In the genomic region with DNA sequence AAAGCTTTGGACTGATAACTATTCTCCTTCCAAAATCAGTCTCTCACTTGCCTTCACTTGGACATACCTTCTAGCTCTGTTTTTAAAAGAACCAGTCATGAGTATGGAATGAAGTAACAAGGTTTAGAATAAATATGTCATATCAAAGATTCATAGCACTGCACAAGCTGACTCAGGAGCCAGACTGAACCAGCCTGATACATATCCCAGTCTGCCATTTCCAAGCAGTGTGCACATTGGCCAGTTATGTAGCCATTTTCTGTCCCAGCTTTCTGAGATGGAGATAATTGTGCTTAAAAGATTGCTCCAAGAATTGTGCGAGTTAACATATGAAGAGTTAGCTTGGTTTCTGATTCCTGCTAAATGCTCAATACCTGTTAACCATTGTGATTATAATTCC, we compare ENCODE assay signal across 22 cellular contexts.
DNase-seq lines count a peak whose midpoint lies in the region; ATAC-seq and TF ChIP-seq lines count a peak whose summit lies in the region.
"Had no signal": no experiment of that assay in that cellular context is flagged by ENCODE, and none has a peak within 500 bp of the region (broad histone marks: within the 10 kb centered on the region; RNA-seq: fewer than 3 reads in every experiment).

No MANE protein-coding gene starts in this region.

- H2AK5ac ChIP-seq in neuronal stem cell (ENCODE audit: low read depth, low read length): no peak overlapping the region

- no peak overlapping the region for H3K27ac ChIP-seq in mammary epithelial cell (ENCODE audit: insufficient read depth, low read depth, low read length)
- H3K27ac ChIP-seq in neuronal stem cell (replicated peaks; ENCODE audit: low read length): no peak overlapping the region
- H3K27ac ChIP-seq: body of pancreas, lower lobe of right lung, SJSA1, skin epidermis had no signal

- no peak overlapping the region for H2BK12ac ChIP-seq in neuronal stem cell (ENCODE audit: low read length)

- ATAC-seq in HG03520 (IDR thresholded peaks at IDR 0.05; ENCODE audit: unreplicated experiment) (no peak), HG02588 (IDR thresholded peaks at IDR 0.05; ENCODE audit: unreplicated experiment) (no peak)
- ATAC-seq: body of pancreas, lower lobe of right lung had no signal

- no peaks in the 10 kb centered on the region for H3K36me3 ChIP-seq in mammary epithelial cell (ENCODE audit: insufficient read depth, low read length)
- H3K36me3 ChIP-seq in neuronal stem cell (replicated peaks in 1 of 2; ENCODE audit: control insufficient read depth in 2 of 2, insufficient read depth in 2 of 2, low read length in 2 of 2): no peaks in the 10 kb centered on the region
- H3K36me3 ChIP-seq: lower lobe of right lung, SJSA1 had no signal

- no peak overlapping the region for H3K23ac ChIP-seq in neuronal stem cell (ENCODE audit: low read depth, low read length, poor library complexity)

- H2BK5ac ChIP-seq in neuronal stem cell (ENCODE audit: low read length): no peak overlapping the region

- WGBS in mammary epithelial cell (ENCODE audit: low coverage, missing lambda C conversion rate): 100% methylated on average over 1 of the region's 1 CpG
- no CpG with 5 or more reads among the region's 1 CpG for WGBS in neuronal stem cell (ENCODE audit: extremely low coverage in 2 of 2, insufficient read length in 2 of 2, insufficient replicate concordance in 1 of 2), 2 donors

- H3K4me3 ChIP-seq in mammary epithelial cell (replicated peaks in 1 of 3; ENCODE audit: insufficient read depth in 1 of 3, low read depth in 2 of 3, low read length in 3 of 3) (no peak overlapping the region), neuronal stem cell (ENCODE audit: low read length in 2 of 2) (no peak overlapping the region)
- H3K4me3 ChIP-seq: body of pancreas, lower lobe of right lung, SJSA1, skin epidermis had no signal

- CTCF ChIA-PET in mammary epithelial cell (lab: Charles Lee; ENCODE audit: low non-redundant PET): interaction anchor here (0.6 kb wide), 3 partner anchors 165 to 1145 kb away, joined by 3 to 5 read pairs (median 3); no protein-coding TSS in a partner anchor

- no TSS peak for BruUV-seq in mammary epithelial cell (replicated peaks; lab: Mats Ljungman, UMichigan)

- no peak overlapping the region for H3K18ac ChIP-seq in neuronal stem cell (ENCODE audit: low read length)

- H3K9ac ChIP-seq in mammary epithelial cell (ENCODE audit: insufficient read depth, low read length) (no peak overlapping the region), neuronal stem cell (ENCODE audit: low read depth, low read length, poor library complexity) (no peak overlapping the region)

- H4K91ac ChIP-seq in neuronal stem cell (ENCODE audit: low read depth, low read length, poor library complexity): no peak overlapping the region

- H2BK15ac ChIP-seq in neuronal stem cell (ENCODE audit: low read length): no peak overlapping the region

- H4K20me1 ChIP-seq in mammary epithelial cell (ENCODE audit: insufficient read depth, low read length): no peaks in the 10 kb centered on the region

- H3K79me1 ChIP-seq in neuronal stem cell (ENCODE audit: low read depth, low read length): no peaks in the 10 kb centered on the region

- H4K8ac ChIP-seq in neuronal stem cell (ENCODE audit: low read depth, low read length): no peak overlapping the region

- DNase-seq in EH (ENCODE audit: low read depth) (peak; percentile 12), M059J (ENCODE audit: low read depth) (peak; percentile 69), mammary epithelial cell (peak; percentile 63), kidney glomerular epithelial cell (lab: John Stamatoyannopoulos, UW) (peak; percentile 17), neuronal stem cell (ENCODE audit: low spot score) (no peak), NCI-H82 (lab: John Stamatoyannopoulos, UW) (no peak)
- DNase-seq: ACHN; activated CD4-positive, alpha-beta T cell treated with anti-CD3 and anti-CD28 coated beads for 48 hours; activated naive CD8-positive, alpha-beta T cell treated with anti-CD3 and anti-CD28 coated beads for 36 hours; body of pancreas; Karpas-422; lower lobe of right lung; NCI-H1105; NCI-H2029; NCI-H345; NCI-H774; stimulated activated CD4-positive, alpha-beta T cell treated with anti-CD3 and anti-CD28 coated beads, Interleukin-1b, Interleukin-23, amount 100 ng/mL, for 48 hours; T-helper 2 cell had no signal

- H3K79me2 ChIP-seq in mammary epithelial cell (ENCODE audit: insufficient read depth, low read length): no peaks in the 10 kb centered on the region

- intact Hi-C loops in mammary epithelial cell (cut with micrococcal nuclease): no loop called here

- H3K9me3 ChIP-seq in mammary epithelial cell (replicated peaks; ENCODE audit: insufficient read depth, low read length) (no peaks in the 10 kb centered on the region), neuronal stem cell (replicated peaks in 1 of 2; ENCODE audit: control insufficient read depth in 2 of 2, insufficient read depth in 1 of 2, low read depth in 1 of 2, low read length in 2 of 2) (no peaks in the 10 kb centered on the region)
- H3K9me3 ChIP-seq: body of pancreas, lower lobe of right lung, SJSA1 had no signal

- H2BK120ac ChIP-seq in neuronal stem cell (ENCODE audit: low read depth, low read length): no peak overlapping the region

- in situ Hi-C loops in mammary epithelial cell (cut with MboI; ENCODE audit: low sequenced_read_pairs in 2 of 2): no loop called here

- dilution Hi-C loops in mammary epithelial cell (cut with HindIII; ENCODE audit: low sequenced_read_pairs): no loop called here

- H3K27me3 ChIP-seq in mammary epithelial cell (ENCODE audit: insufficient read depth, low read length) (peaks cover 2% of the 10 kb centered on the region), neuronal stem cell (ENCODE audit: control insufficient read depth in 3 of 3, insufficient read depth in 3 of 3, low read depth in 1 of 3, low read length in 3 of 3) (no peaks in the 10 kb centered on the region)
- H3K27me3 ChIP-seq: body of pancreas, SJSA1 had no signal

- H3K4ac ChIP-seq in neuronal stem cell (ENCODE audit: low read length): no peak overlapping the region

- H3K4me1 ChIP-seq in mammary epithelial cell (ENCODE audit: insufficient read depth, low read length): no peaks in the 10 kb centered on the region
- peaks cover 0 to 7% of the 10 kb centered on the region in 2 donors for H3K4me1 ChIP-seq in neuronal stem cell (ENCODE audit: control insufficient read depth in 2 of 2, insufficient read depth in 1 of 2, low read depth in 1 of 2, low read length in 2 of 2)
- H3K4me1 ChIP-seq: body of pancreas, lower lobe of right lung, SJSA1 had no signal

- TF ChIP-seq CTCF in mammary epithelial cell (conservative IDR thresholded peaks at IDR 0.05 in 1 of 2, IDR thresholded peaks at IDR 0.05 in 1 of 2; ENCODE audit: extremely low read depth in 1 of 2, insufficient read depth in 1 of 2, low read depth in 1 of 2, low read length in 2 of 2): no peak

- H3K14ac ChIP-seq in neuronal stem cell (ENCODE audit: low read length): no peak overlapping the region

- no peak overlapping the region for H3K4me2 ChIP-seq in mammary epithelial cell (ENCODE audit: insufficient read depth, low read depth, low read length)
- no peak overlapping the region for H3K4me2 ChIP-seq in neuronal stem cell (ENCODE audit: insufficient read depth, low read length, poor library complexity, severe bottlenecking)

- H2AFZ ChIP-seq in mammary epithelial cell (ENCODE audit: low read depth, low read length): no peak overlapping the region
- H2AFZ ChIP-seq in neuronal stem cell (ENCODE audit: low read length): no peak overlapping the region

Comparison
In these comparisons a context has a peak if more than half of its experiments do, and no peak if none do; other contexts are left out.
1. DNase-seq: peak in EH (single experiment), M059J (single experiment), mammary epithelial cell (single experiment) and kidney glomerular epithelial cell (single experiment); none in neuronal stem cell (single experiment) and NCI-H82 (single experiment).